Comparison of ENCODE assay signal across 23 cellular contexts in genomic region chr1:92244376-92244775, GRCh38. TPM values are rescaled to one million over a fixed set of nuclear protein-coding genes. Genes with fewer than 3 reads are reported as not detected.
"Had no signal": no experiment of that assay in that cellular context is flagged by ENCODE, and none has a peak within 500 bp of the region (broad histone marks: within the 10 kb centered on the region; RNA-seq: fewer than 3 reads in every experiment).

No MANE protein-coding gene starts in this region.

- FAIRE-seq: endometrium had no signal

- H3K4me3 Mint-ChIP-seq: activated CD4-positive, alpha-beta T cell treated with anti-CD3 and anti-CD28 coated beads, Interleukin-2, amount 10 ng/mL, durations not matched to agents 24 days and 14 days; activated CD8-positive, alpha-beta T cell treated with anti-CD3 and anti-CD28 coated beads, Interleukin-2, amount 10 ng/mL, durations not matched to agents 7 days and 5 days; activated naive CD8-positive, alpha-beta T cell treated with anti-CD3 and anti-CD28 coated beads for 36 hours; nephron; stimulated activated naive CD8-positive, alpha-beta T cell treated with anti-CD3 and anti-CD28 coated beads, Interleukin-15, Interleukin-2, amounts not matched to agents 100 ng/mL and 50 ng/mL, for 24 hours had no signal

- H3K9me3 ChIP-seq: gastroesophageal sphincter, heart right ventricle, lower lobe of right lung, right atrium auricular region, suprapubic skin had no signal

- H3K27ac ChIP-seq: dorsolateral prefrontal cortex, gastroesophageal sphincter, heart right ventricle, lower lobe of right lung, right atrium auricular region, suprapubic skin had no signal

- H3K27me3 ChIP-seq: dorsolateral prefrontal cortex, gastroesophageal sphincter, heart right ventricle, right atrium auricular region, suprapubic skin had no signal

- H3K27ac Mint-ChIP-seq: activated CD4-positive, alpha-beta T cell treated with anti-CD3 and anti-CD28 coated beads, Interleukin-2, amount 10 ng/mL, durations not matched to agents 24 days and 14 days; activated CD8-positive, alpha-beta T cell treated with anti-CD3 and anti-CD28 coated beads, Interleukin-2, amount 10 ng/mL, durations not matched to agents 7 days and 5 days; activated naive CD8-positive, alpha-beta T cell treated with anti-CD3 and anti-CD28 coated beads for 36 hours; nephron; progenitor cell of endocrine pancreas; stimulated activated naive CD8-positive, alpha-beta T cell treated with anti-CD3 and anti-CD28 coated beads, Interleukin-15, Interleukin-2, amounts not matched to agents 100 ng/mL and 50 ng/mL, for 24 hours had no signal

- H3K9me3 Mint-ChIP-seq: activated CD4-positive, alpha-beta T cell treated with anti-CD3 and anti-CD28 coated beads, Interleukin-2, amount 10 ng/mL, durations not matched to agents 24 days and 14 days; activated naive CD8-positive, alpha-beta T cell treated with anti-CD3 and anti-CD28 coated beads for 36 hours; nephron; stimulated activated naive CD8-positive, alpha-beta T cell treated with anti-CD3 and anti-CD28 coated beads, Interleukin-15, Interleukin-2, amounts not matched to agents 100 ng/mL and 50 ng/mL, for 24 hours had no signal

- H3K4me1 Mint-ChIP-seq: activated CD4-positive, alpha-beta T cell treated with anti-CD3 and anti-CD28 coated beads, Interleukin-2, amount 10 ng/mL, durations not matched to agents 24 days and 14 days; activated naive CD8-positive, alpha-beta T cell treated with anti-CD3 and anti-CD28 coated beads for 36 hours; nephron had no signal

- DNase-seq: activated CD4-positive, alpha-beta T cell treated with anti-CD3 and anti-CD28 coated beads, Interleukin-2, amount 10 ng/mL, durations not matched to agents 24 days and 14 days; activated CD4-positive, CD25-positive, alpha-beta regulatory T cell; activated CD8-positive, alpha-beta memory T cell treated with anti-CD3 and anti-CD28 coated beads, Interleukin-2, amount 50 U/mL, for 4 hours; activated CD8-positive, alpha-beta T cell treated with anti-CD3 and anti-CD28 coated beads, Interleukin-2, amount 10 ng/mL, durations not matched to agents 7 days and 5 days; activated gamma-delta T cell; activated naive CD8-positive, alpha-beta T cell treated with anti-CD3 and anti-CD28 coated beads for 36 hours; activated T-cell treated with anti-CD3 and anti-CD28 coated beads, Interleukin-2, amount 50 U/mL, for 48 hours; anterior cingulate cortex; dorsolateral prefrontal cortex; heart right ventricle; left cardiac atrium; lower lobe of right lung; occipital lobe; trophoblast cell had no signal

- H3K27me3 Mint-ChIP-seq: activated CD4-positive, alpha-beta T cell treated with anti-CD3 and anti-CD28 coated beads, Interleukin-2, amount 10 ng/mL, durations not matched to agents 24 days and 14 days; activated naive CD8-positive, alpha-beta T cell treated with anti-CD3 and anti-CD28 coated beads for 36 hours; progenitor cell of endocrine pancreas; stimulated activated naive CD8-positive, alpha-beta T cell treated with anti-CD3 and anti-CD28 coated beads, Interleukin-15, Interleukin-2, amounts not matched to agents 100 ng/mL and 50 ng/mL, for 24 hours had no signal

- H3K4me3 ChIP-seq: dorsolateral prefrontal cortex, gastroesophageal sphincter, heart right ventricle, lower lobe of right lung, right atrium auricular region, smooth muscle cell, suprapubic skin had no signal

- H3K4me1 ChIP-seq: gastroesophageal sphincter, heart right ventricle, lower lobe of right lung, right atrium auricular region, suprapubic skin had no signal

- ATAC-seq: activated CD8-positive, alpha-beta T cell treated with anti-CD3 and anti-CD28 coated beads, Interleukin-2, amount 10 ng/mL, durations not matched to agents 7 days and 5 days; gastroesophageal sphincter; heart right ventricle; left cardiac atrium; lower lobe of right lung had no signal

RNA-seq across cellular contexts. Expression of gene C1orf146, which starts 26.7 kb away (rescaled TPM):
- total RNA-seq: activated CD4-positive, alpha-beta T cell treated with anti-CD3 and anti-CD28 coated beads, Interleukin-2, amount 10 ng/mL, durations not matched to agents 24 days and 14 days; activated CD8-positive, alpha-beta T cell treated with anti-CD3 and anti-CD28 coated beads, Interleukin-2, amount 10 ng/mL, durations not matched to agents 7 days and 5 days; activated naive CD8-positive, alpha-beta T cell treated with anti-CD3 and anti-CD28 coated beads for 36 hours; gastroesophageal sphincter; heart right ventricle; left cardiac atrium; lower lobe of right lung; occipital lobe; progenitor cell of endocrine pancreas; right atrium auricular region; smooth muscle cell; suprapubic skin; T-helper 2 cell treated with Interferon-gamma antibody and Interleukin-4, amounts not matched to agents 100 ng/mL and 5 ng/mL, for 36 hours had no signal
